In the genomic region with DNA sequence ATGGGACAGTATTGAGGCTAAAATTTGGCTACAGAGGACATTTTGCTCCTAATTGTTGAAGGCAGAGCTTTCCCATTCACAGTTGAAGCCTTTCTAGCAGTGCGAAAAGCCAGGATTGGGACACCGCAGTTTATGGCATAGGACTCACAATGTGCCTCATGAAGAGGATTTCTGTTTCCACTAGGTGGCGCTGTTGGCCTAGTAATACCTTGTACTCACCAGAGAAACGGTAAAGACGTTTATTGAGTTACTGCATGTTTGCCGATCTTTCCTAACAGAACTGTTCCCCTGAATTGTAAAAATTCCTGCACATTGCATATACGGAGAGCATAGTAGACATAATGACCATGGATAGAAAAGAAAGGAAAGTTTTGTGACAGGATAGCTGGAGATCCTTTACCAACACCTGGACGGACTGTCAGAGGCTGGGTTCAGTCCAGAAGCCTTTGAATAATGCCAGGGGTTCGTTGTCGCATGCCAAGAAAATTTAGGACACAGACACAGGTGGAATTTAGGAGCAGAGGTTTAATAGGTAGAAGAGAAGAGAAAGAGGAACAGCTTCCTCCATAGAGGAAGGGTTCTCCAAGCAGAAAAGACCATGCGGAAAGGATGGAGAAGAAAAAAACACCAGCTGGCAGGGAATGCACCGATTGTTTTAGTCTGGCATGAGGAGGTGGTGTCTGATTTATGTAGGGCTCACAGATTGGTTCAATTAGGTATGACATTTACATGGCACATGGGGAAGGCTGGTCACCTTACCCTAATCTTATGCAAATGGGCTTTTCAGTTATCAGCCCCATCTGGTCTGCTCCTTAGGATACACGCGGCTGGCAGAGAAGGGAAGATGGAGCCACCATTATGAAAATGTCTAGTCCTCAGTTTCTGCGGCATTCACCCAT, we compare ENCODE assay signal across 1 cellular context.
TF ChIP-seq lines count a peak whose summit lies in the region.

No MANE protein-coding gene starts in this region.

TF ChIP-seq in K562, 482 proteins besides CTCF, POLR2A, EP300 and RAD21 (continues in another document):
- no peak for TF ChIP-seq NCOA1 (IDR thresholded peaks at IDR 0.05; ENCODE audit: low read depth)
- no peak for TF ChIP-seq ZNF583 (CRISPR knock-in tag; IDR thresholded peaks at IDR 0.05)
- TF ChIP-seq STAG1 (CRISPR knock-in tag; IDR thresholded peaks at IDR 0.05; ENCODE audit: borderline replicate concordance): peak; percentile 63; the same call in 1 of the 2 replicates
- TF ChIP-seq CC2D1A (IDR thresholded peaks at IDR 0.05): peak; percentile 59; the same call in 1 of the 2 replicates
- TF ChIP-seq TEAD2 (tag; IDR thresholded peaks at IDR 0.05): no peak
- TF ChIP-seq MAZ (CRISPR knock-in tag; conservative IDR thresholded peaks at IDR 0.05 in 1 of 2, IDR thresholded peaks at IDR 0.05 in 1 of 2): no peak
- TF ChIP-seq PATZ1 (CRISPR knock-in tag; IDR thresholded peaks at IDR 0.05; ENCODE audit: borderline replicate concordance): no peak
- TF ChIP-seq THRAP3 (IDR thresholded peaks at IDR 0.05; ENCODE audit: borderline replicate concordance): no peak
- no peak for TF ChIP-seq FOXJ2 (tag; IDR thresholded peaks at IDR 0.05)
- TF ChIP-seq, protein P1, sequence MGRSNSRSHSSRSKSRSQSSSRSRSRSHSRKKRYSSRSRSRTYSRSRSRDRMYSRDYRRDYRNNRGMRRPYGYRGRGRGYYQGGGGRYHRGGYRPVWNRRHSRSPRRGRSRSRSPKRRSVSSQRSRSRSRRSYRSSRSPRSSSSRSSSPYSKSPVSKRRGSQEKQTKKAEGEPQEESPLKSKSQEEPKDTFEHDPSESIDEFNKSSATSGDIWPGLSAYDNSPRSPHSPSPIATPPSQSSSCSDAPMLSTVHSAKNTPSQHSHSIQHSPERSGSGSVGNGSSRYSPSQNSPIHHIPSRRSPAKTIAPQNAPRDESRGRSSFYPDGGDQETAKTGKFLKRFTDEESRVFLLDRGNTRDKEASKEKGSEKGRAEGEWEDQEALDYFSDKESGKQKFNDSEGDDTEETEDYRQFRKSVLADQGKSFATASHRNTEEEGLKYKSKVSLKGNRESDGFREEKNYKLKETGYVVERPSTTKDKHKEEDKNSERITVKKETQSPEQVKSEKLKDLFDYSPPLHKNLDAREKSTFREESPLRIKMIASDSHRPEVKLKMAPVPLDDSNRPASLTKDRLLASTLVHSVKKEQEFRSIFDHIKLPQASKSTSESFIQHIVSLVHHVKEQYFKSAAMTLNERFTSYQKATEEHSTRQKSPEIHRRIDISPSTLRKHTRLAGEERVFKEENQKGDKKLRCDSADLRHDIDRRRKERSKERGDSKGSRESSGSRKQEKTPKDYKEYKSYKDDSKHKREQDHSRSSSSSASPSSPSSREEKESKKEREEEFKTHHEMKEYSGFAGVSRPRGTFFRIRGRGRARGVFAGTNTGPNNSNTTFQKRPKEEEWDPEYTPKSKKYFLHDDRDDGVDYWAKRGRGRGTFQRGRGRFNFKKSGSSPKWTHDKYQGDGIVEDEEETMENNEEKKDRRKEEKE (IDR thresholded peaks at IDR 0.05; ENCODE audit: borderline replicate concordance in 1 of 2, control insufficient read depth in 1 of 2, low read depth in 2 of 2, low read length in 1 of 2): no peak
- TF ChIP-seq ARID2 (IDR thresholded peaks at IDR 0.05): peak; percentile 35; the same call in 1 of the 2 replicates
- TF ChIP-seq TCF7L2 (IDR thresholded peaks at IDR 0.05; ENCODE audit: low read depth, low read length): no peak
- no peak for TF ChIP-seq TRIM28 (IDR thresholded peaks at IDR 0.05)
- no peak for TF ChIP-seq ELF4 (CRISPR knock-in tag; IDR thresholded peaks at IDR 0.05)
- TF ChIP-seq ZNF717 (CRISPR knock-in tag; IDR thresholded peaks at IDR 0.05): no peak
- no peak for TF ChIP-seq GTF2F1 (IDR thresholded peaks at IDR 0.05; ENCODE audit: low read depth, low read length)
- no peak for TF ChIP-seq KDM4B (IDR thresholded peaks at IDR 0.05; ENCODE audit: borderline replicate concordance in 2 of 2, low read depth in 1 of 2)
- no peak for TF ChIP-seq ZNF347 (CRISPR knock-in tag; IDR thresholded peaks at IDR 0.05; ENCODE audit: low read depth)
- no peak for TF ChIP-seq MYBL2 (IDR thresholded peaks at IDR 0.05; ENCODE audit: low read depth)
- no peak for TF ChIP-seq MYBL2 (CRISPR knock-in tag; IDR thresholded peaks at IDR 0.05; ENCODE audit: borderline replicate concordance)
- TF ChIP-seq ARID3B (CRISPR knock-in tag; IDR thresholded peaks at IDR 0.05; ENCODE audit: borderline replicate concordance): no peak
- no peak for TF ChIP-seq NCOR1 (IDR thresholded peaks at IDR 0.05)
- TF ChIP-seq ATF4 (CRISPR knock-in tag; IDR thresholded peaks at IDR 0.05): no peak
- TF ChIP-seq ZNF316 (IDR thresholded peaks at IDR 0.05): peak; percentile 40; the same call in 1 of the 2 replicates
- no peak for TF ChIP-seq FOSL1 (tag; conservative IDR thresholded peaks at IDR 0.05)
- no peak for TF ChIP-seq NRF1 (conservative IDR thresholded peaks at IDR 0.05 in 1 of 2, IDR thresholded peaks at IDR 0.05 in 1 of 2)
- TF ChIP-seq U2AF1 (optimal IDR thresholded peaks at IDR 0.05; ENCODE audit: low read depth, low read length): no peak
- no peak for TF ChIP-seq ZNF740 (CRISPR knock-in tag; IDR thresholded peaks at IDR 0.05)
- no peak for TF ChIP-seq ZNF740 (tag; IDR thresholded peaks at IDR 0.05)
- TF ChIP-seq RCOR1 (IDR thresholded peaks at IDR 0.05; ENCODE audit: borderline replicate concordance in 1 of 2, low read depth in 2 of 2, low read length in 2 of 2): no peak
- TF ChIP-seq U2AF2 (optimal IDR thresholded peaks at IDR 0.05; ENCODE audit: low read depth, low read length): no peak
- TF ChIP-seq ZNF3 (CRISPR knock-in tag; IDR thresholded peaks at IDR 0.05): no peak
- TF ChIP-seq, protein P2, sequence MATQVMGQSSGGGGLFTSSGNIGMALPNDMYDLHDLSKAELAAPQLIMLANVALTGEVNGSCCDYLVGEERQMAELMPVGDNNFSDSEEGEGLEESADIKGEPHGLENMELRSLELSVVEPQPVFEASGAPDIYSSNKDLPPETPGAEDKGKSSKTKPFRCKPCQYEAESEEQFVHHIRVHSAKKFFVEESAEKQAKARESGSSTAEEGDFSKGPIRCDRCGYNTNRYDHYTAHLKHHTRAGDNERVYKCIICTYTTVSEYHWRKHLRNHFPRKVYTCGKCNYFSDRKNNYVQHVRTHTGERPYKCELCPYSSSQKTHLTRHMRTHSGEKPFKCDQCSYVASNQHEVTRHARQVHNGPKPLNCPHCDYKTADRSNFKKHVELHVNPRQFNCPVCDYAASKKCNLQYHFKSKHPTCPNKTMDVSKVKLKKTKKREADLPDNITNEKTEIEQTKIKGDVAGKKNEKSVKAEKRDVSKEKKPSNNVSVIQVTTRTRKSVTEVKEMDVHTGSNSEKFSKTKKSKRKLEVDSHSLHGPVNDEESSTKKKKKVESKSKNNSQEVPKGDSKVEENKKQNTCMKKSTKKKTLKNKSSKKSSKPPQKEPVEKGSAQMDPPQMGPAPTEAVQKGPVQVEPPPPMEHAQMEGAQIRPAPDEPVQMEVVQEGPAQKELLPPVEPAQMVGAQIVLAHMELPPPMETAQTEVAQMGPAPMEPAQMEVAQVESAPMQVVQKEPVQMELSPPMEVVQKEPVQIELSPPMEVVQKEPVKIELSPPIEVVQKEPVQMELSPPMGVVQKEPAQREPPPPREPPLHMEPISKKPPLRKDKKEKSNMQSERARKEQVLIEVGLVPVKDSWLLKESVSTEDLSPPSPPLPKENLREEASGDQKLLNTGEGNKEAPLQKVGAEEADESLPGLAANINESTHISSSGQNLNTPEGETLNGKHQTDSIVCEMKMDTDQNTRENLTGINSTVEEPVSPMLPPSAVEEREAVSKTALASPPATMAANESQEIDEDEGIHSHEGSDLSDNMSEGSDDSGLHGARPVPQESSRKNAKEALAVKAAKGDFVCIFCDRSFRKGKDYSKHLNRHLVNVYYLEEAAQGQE (CRISPR knock-in tag; IDR thresholded peaks at IDR 0.05; ENCODE audit: low read depth): no peak
- TF ChIP-seq ZNF232 (CRISPR knock-in tag; IDR thresholded peaks at IDR 0.05): no peak
- no peak for TF ChIP-seq MAFF (IDR thresholded peaks at IDR 0.05; ENCODE audit: low read length)
- TF ChIP-seq ZNF354B (CRISPR knock-in tag; IDR thresholded peaks at IDR 0.05): no peak
- TF ChIP-seq PCBP1 (IDR thresholded peaks at IDR 0.05; ENCODE audit: low read depth, low read length, poor library complexity, severe bottlenecking): no peak
- TF ChIP-seq ZNF696 (CRISPR knock-in tag; conservative IDR thresholded peaks at IDR 0.05): no peak
- TF ChIP-seq, protein P3, sequence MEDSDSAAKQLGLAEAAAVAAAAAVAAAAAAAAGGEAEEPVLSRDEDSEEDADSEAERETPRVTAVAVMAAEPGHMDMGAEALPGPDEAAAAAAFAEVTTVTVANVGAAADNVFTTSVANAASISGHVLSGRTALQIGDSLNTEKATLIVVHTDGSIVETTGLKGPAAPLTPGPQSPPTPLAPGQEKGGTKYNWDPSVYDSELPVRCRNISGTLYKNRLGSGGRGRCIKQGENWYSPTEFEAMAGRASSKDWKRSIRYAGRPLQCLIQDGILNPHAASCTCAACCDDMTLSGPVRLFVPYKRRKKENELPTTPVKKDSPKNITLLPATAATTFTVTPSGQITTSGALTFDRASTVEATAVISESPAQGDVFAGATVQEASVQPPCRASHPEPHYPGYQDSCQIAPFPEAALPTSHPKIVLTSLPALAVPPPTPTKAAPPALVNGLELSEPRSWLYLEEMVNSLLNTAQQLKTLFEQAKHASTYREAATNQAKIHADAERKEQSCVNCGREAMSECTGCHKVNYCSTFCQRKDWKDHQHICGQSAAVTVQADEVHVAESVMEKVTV (CRISPR knock-in tag; IDR thresholded peaks at IDR 0.05): peak; percentile 65
- no peak for TF ChIP-seq ZNF12 (CRISPR knock-in tag; IDR thresholded peaks at IDR 0.05)
- TF ChIP-seq CREB1 (IDR thresholded peaks at IDR 0.05): no peak
- 0 out of 2 replicates have a peak, but pooled peaks have one; percentile 17 for TF ChIP-seq CREB1 (CRISPR knock-in tag; IDR thresholded peaks at IDR 0.05)
- no peak for TF ChIP-seq ZNF212 (CRISPR knock-in tag; IDR thresholded peaks at IDR 0.05)
- TF ChIP-seq HNRNPH1 (optimal IDR thresholded peaks at IDR 0.05; ENCODE audit: low read depth, low read length): no peak
- no peak for TF ChIP-seq SMAD3 (CRISPR knock-in tag; conservative IDR thresholded peaks at IDR 0.05)
